ENCODE assay signal across 1 cellular context in the genomic region with DNA sequence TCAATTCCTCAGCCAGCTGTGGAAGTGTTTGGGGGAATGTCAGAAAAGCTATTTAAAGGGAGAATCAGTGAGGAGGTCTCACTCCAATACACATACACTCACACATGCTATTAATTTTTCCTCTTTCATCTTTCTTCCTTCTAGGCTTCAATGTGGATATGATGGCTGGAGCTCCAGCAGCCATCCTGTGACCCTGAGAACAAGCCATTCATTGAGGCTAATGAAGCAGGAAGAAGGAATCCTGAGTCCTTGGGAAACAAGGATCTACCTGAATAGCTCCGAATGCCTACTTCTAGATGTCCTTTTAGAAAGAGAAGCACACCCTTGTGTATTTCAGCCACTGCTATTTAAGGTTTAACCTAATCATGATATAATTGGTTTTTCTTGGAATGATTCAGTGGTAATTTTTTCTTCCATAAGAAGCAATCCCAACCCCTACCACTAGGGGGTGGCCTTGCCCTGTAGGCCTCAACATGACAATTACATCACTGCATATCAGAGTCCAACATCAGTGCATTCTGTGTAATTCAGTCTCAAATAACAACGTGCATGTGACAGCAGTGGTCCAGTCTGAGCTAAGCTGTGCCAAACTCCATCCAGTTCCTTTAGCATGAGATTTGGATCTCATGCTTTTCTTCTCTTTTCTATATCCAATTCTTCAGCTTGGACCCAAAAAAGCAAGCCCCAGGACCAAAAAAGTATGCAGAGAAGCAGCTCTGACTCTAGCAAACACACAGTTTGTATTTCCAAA.
TF ChIP-seq lines count a peak whose summit lies in the region.

No MANE protein-coding gene starts in this region.

TF ChIP-seq in HepG2, 621 proteins besides CTCF, POLR2A, EP300 and RAD21 (continued from another document and continues in another):
- TF ChIP-seq ZNF883 (CRISPR knock-in tag; IDR thresholded peaks at IDR 0.05; ENCODE audit: not compliant biosample characterization), result no peak
- TF ChIP-seq ARID5B (CRISPR knock-in tag; IDR thresholded peaks at IDR 0.05), result peak; percentile 41; the same call in 1 of the 2 replicates
- TF ChIP-seq ZBTB8A (CRISPR knock-in tag; IDR thresholded peaks at IDR 0.05; ENCODE audit: borderline replicate concordance, low read depth), result no peak
- no peak for TF ChIP-seq ZNF275 (CRISPR knock-in tag; IDR thresholded peaks at IDR 0.05; ENCODE audit: borderline replicate concordance)
- TF ChIP-seq IKZF4 (CRISPR knock-in tag; IDR thresholded peaks at IDR 0.05; ENCODE audit: borderline replicate concordance, low read depth, not compliant biosample characterization), result no peak
- TF ChIP-seq, protein P1, sequence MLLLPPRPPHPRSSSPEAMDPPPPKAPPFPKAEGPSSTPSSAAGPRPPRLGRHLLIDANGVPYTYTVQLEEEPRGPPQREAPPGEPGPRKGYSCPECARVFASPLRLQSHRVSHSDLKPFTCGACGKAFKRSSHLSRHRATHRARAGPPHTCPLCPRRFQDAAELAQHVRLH (CRISPR knock-in tag; IDR thresholded peaks at IDR 0.05; ENCODE audit: borderline replicate concordance, low read depth), result 0 out of 2 replicates have a peak, but pooled peaks have one; percentile 37
- no peak for TF ChIP-seq TCF12 (IDR thresholded peaks at IDR 0.05)
- no peak for TF ChIP-seq TCF12 (CRISPR knock-in tag; IDR thresholded peaks at IDR 0.05)
- no peak for TF ChIP-seq KLF6 (CRISPR knock-in tag; IDR thresholded peaks at IDR 0.05)
- no peak for TF ChIP-seq TOE1 (CRISPR knock-in tag; IDR thresholded peaks at IDR 0.05)
- TF ChIP-seq KLF12 (CRISPR knock-in tag; IDR thresholded peaks at IDR 0.05; ENCODE audit: borderline replicate concordance), result no peak
- TF ChIP-seq AHR (CRISPR knock-in tag; IDR thresholded peaks at IDR 0.05), result no peak
- TF ChIP-seq, protein P2, sequence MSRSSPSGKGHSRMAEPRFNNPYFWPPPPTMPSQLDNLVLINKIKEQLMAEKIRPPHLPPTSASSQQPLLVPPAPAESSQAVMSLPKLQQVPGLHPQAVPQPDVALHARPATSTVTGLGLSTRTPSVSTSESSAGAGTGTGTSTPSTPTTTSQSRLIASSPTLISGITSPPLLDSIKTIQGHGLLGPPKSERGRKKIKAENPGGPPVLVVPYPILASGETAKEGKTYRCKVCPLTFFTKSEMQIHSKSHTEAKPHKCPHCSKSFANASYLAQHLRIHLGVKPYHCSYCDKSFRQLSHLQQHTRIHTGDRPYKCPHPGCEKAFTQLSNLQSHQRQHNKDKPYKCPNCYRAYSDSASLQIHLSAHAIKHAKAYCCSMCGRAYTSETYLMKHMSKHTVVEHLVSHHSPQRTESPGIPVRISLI (CRISPR knock-in tag; IDR thresholded peaks at IDR 0.05; ENCODE audit: borderline replicate concordance), result no peak
- TF ChIP-seq ZNF441 (CRISPR knock-in tag; IDR thresholded peaks at IDR 0.05; ENCODE audit: borderline replicate concordance), result no peak
- TF ChIP-seq CENPBD1 (CRISPR knock-in tag; IDR thresholded peaks at IDR 0.05; ENCODE audit: borderline replicate concordance, low read depth), result no peak
- TF ChIP-seq RARA (CRISPR knock-in tag; IDR thresholded peaks at IDR 0.05), result no peak
- TF ChIP-seq MLX (CRISPR knock-in tag; IDR thresholded peaks at IDR 0.05), result no peak
- TF ChIP-seq ATF7 (IDR thresholded peaks at IDR 0.05), result peak; percentile 59
- no peak for TF ChIP-seq ATF7 (CRISPR knock-in tag; IDR thresholded peaks at IDR 0.05)
- no peak for TF ChIP-seq MAFF (IDR thresholded peaks at IDR 0.05; ENCODE audit: low read depth, low read length)
- TF ChIP-seq MAFK (conservative IDR thresholded peaks at IDR 0.05 in 1 of 2, IDR thresholded peaks at IDR 0.05 in 1 of 2; ENCODE audit: low read length in 2 of 2), result no peak
- no peak for TF ChIP-seq CREB1 (IDR thresholded peaks at IDR 0.05)
- TF ChIP-seq CREB1 (CRISPR knock-in tag; IDR thresholded peaks at IDR 0.05), result peak; percentile 38; the same call in 1 of the 2 replicates
- no peak for TF ChIP-seq ASH2L (IDR thresholded peaks at IDR 0.05; ENCODE audit: insufficient read length, low read depth, low read length)
- no peak for TF ChIP-seq ZNF678 (CRISPR knock-in tag; IDR thresholded peaks at IDR 0.05)
- no peak for TF ChIP-seq ZNF468 (CRISPR knock-in tag; IDR thresholded peaks at IDR 0.05)
- no peak for TF ChIP-seq GATAD1 (CRISPR knock-in tag; IDR thresholded peaks at IDR 0.05)
- no peak for TF ChIP-seq MAF1 (CRISPR knock-in tag; IDR thresholded peaks at IDR 0.05; ENCODE audit: borderline replicate concordance)
- TF ChIP-seq HNF4G (IDR thresholded peaks at IDR 0.05; ENCODE audit: borderline replicate concordance, low read depth, low read length), result peak; percentile 89
- no peak for TF ChIP-seq HNF4G (CRISPR knock-in tag; IDR thresholded peaks at IDR 0.05; ENCODE audit: borderline replicate concordance, low read depth)
- TF ChIP-seq ZFP90 (CRISPR knock-in tag; IDR thresholded peaks at IDR 0.05; ENCODE audit: borderline replicate concordance), result no peak
- peak; percentile 81 for TF ChIP-seq CEBPG (CRISPR knock-in tag; IDR thresholded peaks at IDR 0.05)
- TF ChIP-seq ZFP36L2 (CRISPR knock-in tag; IDR thresholded peaks at IDR 0.05), result no peak
- TF ChIP-seq DRAP1 (CRISPR knock-in tag; IDR thresholded peaks at IDR 0.05), result no peak
- no peak for TF ChIP-seq ZNF343 (CRISPR knock-in tag; IDR thresholded peaks at IDR 0.05)
- TF ChIP-seq HOXA5 (CRISPR knock-in tag; IDR thresholded peaks at IDR 0.05), result no peak
- TF ChIP-seq ZNF652 (CRISPR knock-in tag; IDR thresholded peaks at IDR 0.05; ENCODE audit: borderline replicate concordance, low read depth), result no peak
- TF ChIP-seq KLF16 (CRISPR knock-in tag; IDR thresholded peaks at IDR 0.05), result no peak
- no peak for TF ChIP-seq SMYD3 (CRISPR knock-in tag; IDR thresholded peaks at IDR 0.05)
- TF ChIP-seq CAMTA2 (CRISPR knock-in tag; IDR thresholded peaks at IDR 0.05; ENCODE audit: borderline replicate concordance), result no peak
- TF ChIP-seq SAFB2 (CRISPR knock-in tag; IDR thresholded peaks at IDR 0.05; ENCODE audit: borderline replicate concordance, low read depth), result no peak
- TF ChIP-seq ZBTB42 (CRISPR knock-in tag; IDR thresholded peaks at IDR 0.05), result no peak
- no peak for TF ChIP-seq HOXA3 (CRISPR knock-in tag; IDR thresholded peaks at IDR 0.05)
- no peak for TF ChIP-seq ZNF235 (CRISPR knock-in tag; IDR thresholded peaks at IDR 0.05; ENCODE audit: borderline replicate concordance)
- no peak for TF ChIP-seq ZNF768 (CRISPR knock-in tag; IDR thresholded peaks at IDR 0.05)
- TF ChIP-seq ZFX (CRISPR knock-in tag; IDR thresholded peaks at IDR 0.05; ENCODE audit: low read depth), result peak; percentile 24; the same call in 1 of the 2 replicates
- no peak for TF ChIP-seq SNAPC4 (CRISPR knock-in tag; IDR thresholded peaks at IDR 0.05)
- TF ChIP-seq ZNF672 (CRISPR knock-in tag; IDR thresholded peaks at IDR 0.05), result no peak
- TF ChIP-seq PAWR (CRISPR knock-in tag; IDR thresholded peaks at IDR 0.05; ENCODE audit: borderline replicate concordance), result no peak
- TF ChIP-seq ZNF782 (CRISPR knock-in tag; IDR thresholded peaks at IDR 0.05; ENCODE audit: borderline replicate concordance), result no peak
- no peak for TF ChIP-seq ZNF749 (CRISPR knock-in tag; IDR thresholded peaks at IDR 0.05; ENCODE audit: borderline replicate concordance)
- peak; percentile 71 for TF ChIP-seq TEAD3 (CRISPR knock-in tag; optimal IDR thresholded peaks at IDR 0.05; ENCODE audit: borderline replicate concordance)
- TF ChIP-seq ZNF615 (CRISPR knock-in tag; IDR thresholded peaks at IDR 0.05; ENCODE audit: borderline replicate concordance), result no peak
- no peak for TF ChIP-seq ZMYM3 (CRISPR knock-in tag; IDR thresholded peaks at IDR 0.05)
- 0 out of 2 replicates have a peak, but pooled peaks have one; percentile 22 for TF ChIP-seq ZGPAT (CRISPR knock-in tag; IDR thresholded peaks at IDR 0.05)
- no peak for TF ChIP-seq ZNF570 (CRISPR knock-in tag; IDR thresholded peaks at IDR 0.05; ENCODE audit: borderline replicate concordance)
- TF ChIP-seq ZSCAN30 (CRISPR knock-in tag; IDR thresholded peaks at IDR 0.05), result no peak
- TF ChIP-seq ATF7-NPFF (CRISPR knock-in tag; IDR thresholded peaks at IDR 0.05; ENCODE audit: low read depth), result no peak
